Comparison of ENCODE assay signal across 15 cellular contexts in genomic region chr9:128916745-128917144, GRCh38. TPM values are rescaled to one million over a fixed set of nuclear protein-coding genes. Genes with fewer than 3 reads are reported as not detected.
DNase-seq lines count a peak whose midpoint lies in the region; ATAC-seq and TF ChIP-seq lines count a peak whose summit lies in the region.
"Had no signal": no experiment of that assay in that cellular context is flagged by ENCODE, and none has a peak within 500 bp of the region (broad histone marks: within the 10 kb centered on the region; RNA-seq: fewer than 3 reads in every experiment).

No MANE protein-coding gene starts in this region.

- TF ChIP-seq POLR2A in prostate gland (IDR thresholded peaks at IDR 0.05): no peak
- no peak for TF ChIP-seq POLR2A in uterus (IDR thresholded peaks at IDR 0.05)

- H2AFZ ChIP-seq in fibroblast of lung (ENCODE audit: low read length): no peak overlapping the region

- TF ChIP-seq CTCF in heart right ventricle (IDR thresholded peaks at IDR 0.05): no peak
- TF ChIP-seq CTCF in fibroblast of lung (conservative IDR thresholded peaks at IDR 0.05 in 1 of 2, IDR thresholded peaks at IDR 0.05 in 1 of 2; ENCODE audit: low read depth in 1 of 2, low read length in 2 of 2): no peak
- no peak for TF ChIP-seq CTCF in prostate gland (IDR thresholded peaks at IDR 0.05)
- no peak for TF ChIP-seq CTCF in uterus (IDR thresholded peaks at IDR 0.05)

- no peak overlapping the region for H3K9ac ChIP-seq in fibroblast of lung (ENCODE audit: insufficient read depth, low read length)
- H3K9ac ChIP-seq: SK-N-SH had no signal

- H3K27ac ChIP-seq in heart right ventricle (peak overlapping the region; percentile 76 to 92 (median 84)), fibroblast of lung (ENCODE audit: insufficient read depth, low read length) (peak overlapping the region; percentile 6), prostate gland (peak overlapping the region; percentile 87 to 90), uterus (peak overlapping the region; percentile 78 to 95)
- H3K27ac ChIP-seq: brain microvascular endothelial cell had no signal

- H3K4me1 ChIP-seq in heart right ventricle (peaks cover 51 to 97% (median 87%) of the 10 kb centered on the region in 9 donors), fibroblast of lung (ENCODE audit: control insufficient read depth, extremely low read depth, insufficient read depth, low read length) (peaks cover 39% of the 10 kb centered on the region), prostate gland (replicated peaks) (peaks cover 45% of the 10 kb centered on the region), uterus (peaks cover 12 to 35% of the 10 kb centered on the region in 2 donors)

- H3K79me2 ChIP-seq in fibroblast of lung (ENCODE audit: control insufficient read depth, insufficient read depth, low read length): peaks cover 30% of the 10 kb centered on the region

- H3K36me3 ChIP-seq in heart right ventricle (peaks cover 0 to 46% (median 9%) of the 10 kb centered on the region in 9 donors), fibroblast of lung (ENCODE audit: control insufficient read depth, insufficient read depth, low read length) (peaks cover 18% of the 10 kb centered on the region), prostate gland (no peaks in the 10 kb centered on the region), uterus (no peaks in the 10 kb centered on the region)

- intact Hi-C loops in heart right ventricle (cut with DNase I): loop anchor here in 3 of 10 donors (2.0 to 5.0 kb wide), 2 partner anchors 34 kb away; partner anchors contain the start of genes LRRC8A (in 3 of the 3) and KYAT1 (in 2 of the 3)
- intact Hi-C loops in cardiac septum (cut with DNase I): no loop called here
- intact Hi-C loops in prostate gland (cut with DNase I): no loop called here
- intact Hi-C loops in uterus (cut with DNase I; ENCODE audit: low total_unique reads): no loop called here

- H4K20me1 ChIP-seq in fibroblast of lung (ENCODE audit: control insufficient read depth, extremely low read depth, insufficient read depth, low read length): no peaks in the 10 kb centered on the region

- H3K4me3 ChIP-seq in heart right ventricle (no peak overlapping the region), fibroblast of lung (replicated peaks in 1 of 4; ENCODE audit: control extremely low read depth in 1 of 4, insufficient read depth in 1 of 4, low read depth in 3 of 4, low read length in 4 of 4) (no peak overlapping the region), prostate gland (no peak overlapping the region), uterus (peak overlapping the region in 1 of 2 donors; percentile 1)

- H3K9me3 ChIP-seq in heart right ventricle (no peaks in the 10 kb centered on the region), fibroblast of lung (ENCODE audit: control insufficient read depth, insufficient read depth, low read depth, low read length) (no peaks in the 10 kb centered on the region), prostate gland (no peaks in the 10 kb centered on the region), uterus (no peaks in the 10 kb centered on the region)
- H3K9me3 ChIP-seq: SK-N-SH had no signal

- H3K27me3 ChIP-seq in heart right ventricle (no peaks in the 10 kb centered on the region), fibroblast of lung (ENCODE audit: control insufficient read depth, insufficient read depth, low read length) (no peaks in the 10 kb centered on the region), prostate gland (replicated peaks; ENCODE audit: insufficient read depth) (no peaks in the 10 kb centered on the region), uterus (no peaks in the 10 kb centered on the region)
- H3K27me3 ChIP-seq: brain microvascular endothelial cell had no signal

- H3K4me2 ChIP-seq in fibroblast of lung (ENCODE audit: extremely low read depth, insufficient read depth, low read length): no peak overlapping the region
- H3K4me2 ChIP-seq: SK-N-SH had no signal

- WGBS in heart right ventricle, 2 donors: 79 to 86% methylated on average over 11 of the region's 11 CpGs
- 73% methylated on average over 11 of the region's 11 CpGs for WGBS in prostate gland

- DNase-seq in heart right ventricle (no peak), cardiac septum (ENCODE audit: low spot score) (no peak), fibroblast of lung (ENCODE audit: low read depth in 2 of 2) (no peak), prostate gland (ENCODE audit: low spot score) (no peak), uterus (no peak), dermis blood vessel endothelial cell (no peak), NCI-H446 (lab: John Stamatoyannopoulos, UW) (no peak)
- DNase-seq: DND-41; NCI-H1417 treated with DMSO at 0.1 percent for 48 hours; NCI-H82; SK-N-SH; stimulated activated CD4-positive, alpha-beta T cell treated with anti-CD3 and anti-CD28 coated beads, Interleukin-1b, Interleukin-23, amount 100 ng/mL, for 48 hours; stimulated activated naive CD4-positive, alpha-beta T cell had no signal

- ATAC-seq in heart right ventricle (peak in 1 of 8 donors; percentile 14), GM18861 (IDR thresholded peaks at IDR 0.05; ENCODE audit: unreplicated experiment) (no peak)

RNA-seq across cellular contexts. Expression of gene PHYHD1, which starts 4.0 kb away (rescaled TPM):
- total RNA-seq in heart right ventricle (10 to 100 TPM; 14.7 to 38.9 (median 21.8) TPM), cardiac septum (21.9 TPM), fibroblast of lung (12.3 and 20.0 TPM in 2 replicates), prostate gland (10 to 100 TPM; 36.4 to 50.9 TPM), uterus (10 to 100 TPM; 23.2 to 30.8 (median 27.2) TPM), dermis blood vessel endothelial cell (0.85 TPM in 1 of 2 replicates, not detected in the other)
- polyA plus RNA-seq in heart right ventricle (10 to 100 TPM; 26.3 to 49.2 TPM), fibroblast of lung (9.8 and 17.7 TPM in 2 replicates)
- polyA plus RNA-seq in fibroblast of lung (2012): 11.0 and 19.7 TPM in 2 replicates
- 11.7 and 28.1 TPM in 2 replicates for polyA minus RNA-seq in fibroblast of lung (ENCODE audit: low replicate concordance)
- polyA plus RNA-seq: SK-N-SH had no signal

RNA-seq across cellular contexts. Expression of gene DOLK, which starts 30.7 kb away (rescaled TPM):
- total RNA-seq in heart right ventricle (10 to 100 TPM in 3 of 10 donors, 1 to 10 TPM in 7; 6.0 to 12.0 (median 8.8) TPM), cardiac septum (9.8 TPM), fibroblast of lung (24.9 and 29.9 TPM in 2 replicates), prostate gland (10 to 100 TPM; 26.6 to 27.3 TPM), uterus (10 to 100 TPM in 3 of 4 donors, 1 to 10 TPM in 1; 10.0 to 22.3 (median 13.6) TPM), dermis blood vessel endothelial cell (38.4 and 45.6 TPM in 2 replicates)
- polyA plus RNA-seq in heart right ventricle (10 to 100 TPM in 1 of 2 donors, 1 to 10 TPM in 1; 5.0 to 14.2 TPM), fibroblast of lung (31.4 and 37.5 TPM in 2 replicates)
- polyA plus RNA-seq in fibroblast of lung (2012): 23.0 and 29.2 TPM in 2 replicates
- polyA minus RNA-seq in fibroblast of lung (ENCODE audit: low replicate concordance): 59.3 and 75.8 TPM in 2 replicates

RNA-seq across cellular contexts. Expression of gene NUP188, which starts 30.8 kb away (rescaled TPM):
- 10 to 100 TPM; 16.1 to 27.3 (median 20.6) TPM for total RNA-seq in heart right ventricle
- polyA plus RNA-seq in heart right ventricle: 10 to 100 TPM; 12.7 to 20.6 TPM
- 36.3 TPM for total RNA-seq in cardiac septum
- total RNA-seq in fibroblast of lung: 28.5 and 31.4 TPM in 2 replicates
- polyA plus RNA-seq in fibroblast of lung: 28.8 and 65.8 TPM in 2 replicates
- 21.2 and 43.4 TPM in 2 replicates for polyA plus RNA-seq in fibroblast of lung (2012)
- 221 and 261 TPM in 2 replicates for polyA minus RNA-seq in fibroblast of lung (ENCODE audit: low replicate concordance)
- total RNA-seq in prostate gland: 10 to 100 TPM; 34.6 to 88.6 TPM
- total RNA-seq in uterus: 10 to 100 TPM; 21.5 to 75.4 (median 36.9) TPM
- 45.6 and 94.3 TPM in 2 replicates for total RNA-seq in dermis blood vessel endothelial cell

RNA-seq across cellular contexts. Expression of gene LRRC8A, which starts 34.8 kb away (rescaled TPM):
- 10 to 100 TPM; 15.2 to 45.1 (median 19.6) TPM for total RNA-seq in heart right ventricle
- 10 to 100 TPM; 13.2 to 41.7 TPM for polyA plus RNA-seq in heart right ventricle
- 24.2 TPM for total RNA-seq in cardiac septum
- 26.1 and 28.5 TPM in 2 replicates for total RNA-seq in fibroblast of lung
- 35.4 and 45.0 TPM in 2 replicates for polyA plus RNA-seq in fibroblast of lung
- 30.1 and 35.8 TPM in 2 replicates for polyA plus RNA-seq in fibroblast of lung (2012)
- 108 and 129 TPM in 2 replicates for polyA minus RNA-seq in fibroblast of lung (ENCODE audit: low replicate concordance)
- total RNA-seq in prostate gland: 10 to 100 TPM; 78.2 to 78.8 TPM
- total RNA-seq in uterus: 10 to 100 TPM; 23.5 to 58.7 (median 30.8) TPM
- 102 and 154 TPM in 2 replicates for total RNA-seq in dermis blood vessel endothelial cell

RNA-seq across cellular contexts. Expression of gene KYAT1, which starts 35.0 kb away (rescaled TPM):
- total RNA-seq in heart right ventricle: 10 to 100 TPM in 7 of 10 donors, 1 to 10 TPM in 3; 8.9 to 20.3 (median 11.1) TPM
- polyA plus RNA-seq in heart right ventricle: 10 to 100 TPM; 10.9 to 12.7 TPM
- 9.2 TPM for total RNA-seq in cardiac septum
- 7.4 and 12.4 TPM in 2 replicates for total RNA-seq in fibroblast of lung
- polyA plus RNA-seq in fibroblast of lung: 4.7 and 6.2 TPM in 2 replicates
- 4.7 and 5.2 TPM in 2 replicates for polyA plus RNA-seq in fibroblast of lung (2012)
- 8.8 and 10.2 TPM in 2 replicates for polyA minus RNA-seq in fibroblast of lung (ENCODE audit: low replicate concordance)
- 10 to 100 TPM; 13.1 to 24.1 TPM for total RNA-seq in prostate gland
- 10 to 100 TPM in 1 of 4 donors, 1 to 10 TPM in 3; 1.5 to 11.0 (median 3.4) TPM for total RNA-seq in uterus
- total RNA-seq in dermis blood vessel endothelial cell: 5.3 and 9.7 TPM in 2 replicates

Comparison
In these comparisons a context has a peak if more than half of its experiments do, and no peak if none do; other contexts are left out.
1. H3K27ac ChIP-seq: peak in every context shown above with its lines; median percentile 88 in prostate gland; 86 in uterus; 84 in heart right ventricle; 6 in fibroblast of lung.